Comparison of ENCODE assay signal across 22 cellular contexts in the genomic region with DNA sequence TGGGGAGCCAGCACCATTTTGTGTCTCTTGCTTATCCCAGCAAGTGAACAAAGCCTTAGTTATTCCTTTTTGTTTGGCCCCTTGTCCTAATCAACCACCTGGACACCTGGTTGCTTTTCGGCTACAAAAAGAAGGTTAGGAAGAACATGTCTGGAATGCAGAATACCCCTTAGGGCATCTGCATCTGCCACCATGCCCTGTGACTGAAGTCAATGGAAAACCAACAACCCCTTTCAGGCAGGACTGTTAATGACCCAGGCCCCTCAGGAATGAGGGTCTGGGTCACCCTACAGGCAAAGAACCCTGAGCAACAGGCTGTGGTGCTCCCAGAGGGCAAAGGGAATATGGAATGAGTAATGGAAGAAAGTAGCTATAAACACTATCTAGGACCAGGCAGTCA.
"Had no signal": no experiment of that assay in that cellular context is flagged by ENCODE, and none has a peak within 500 bp of the region (broad histone marks: within the 10 kb centered on the region; RNA-seq: fewer than 3 reads in every experiment).

No MANE protein-coding gene starts in this region.

- H3K4me3 ChIP-seq: colonic mucosa, esophagus squamous epithelium, lower lobe of right lung, prostate gland, right atrium auricular region, stomach, thyroid gland had no signal

- H3K27me3 ChIP-seq: colonic mucosa, esophagus squamous epithelium, neutrophil, right atrium auricular region, stomach, thyroid gland had no signal

- DNase-seq: colonic mucosa; effector CD8-positive, alpha-beta T cell; endodermal cell; erythroblast; esophagus squamous epithelium; foreskin melanocyte; hypothalamus; immature natural killer cell; left ventricle myocardium superior; lower lobe of right lung; naive B cell; stimulated activated CD4-positive, alpha-beta T cell treated with anti-CD3 and anti-CD28 coated beads, Interleukin-2, amount 100 ng/mL, for 24 hours; stimulated activated CD4-positive, alpha-beta T cell treated with anti-CD3 and anti-CD28 coated beads, Interleukin-4, amount 100 ng/mL, for 24 hours; stimulated activated naive CD4-positive, alpha-beta T cell treated with Interleukin-2 at 50 U/mL for 16 hours; stomach; thyroid gland had no signal

- H3K4me1 ChIP-seq: colonic mucosa, esophagus squamous epithelium, lower lobe of right lung, prostate gland, right atrium auricular region, stomach had no signal

- H3K27ac ChIP-seq: colonic mucosa, esophagus squamous epithelium, lower lobe of right lung, neutrophil, prostate gland, right atrium auricular region, stomach, thyroid gland had no signal

- H3K9me3 ChIP-seq: colonic mucosa, lower lobe of right lung, neutrophil, prostate gland, right atrium auricular region, thyroid gland had no signal

- ATAC-seq: left ventricle myocardium superior; lower lobe of right lung; natural killer cell treated with Interleukin-12 subunit alpha and Interleukin-12 subunit beta and Interleukin-15 and Interleukin-18, amount 100 ng/mL, for 72 hours; sciatic nerve; stimulated activated effector memory CD8-positive, alpha-beta T cell treated with anti-CD3 and anti-CD28 coated beads, Interleukin-12 subunit alpha, Interleukin-12 subunit beta, amount 100 ng/mL, for 72 hours had no signal

- H3K36me3 ChIP-seq: colonic mucosa, esophagus squamous epithelium, lower lobe of right lung, neutrophil, prostate gland, right atrium auricular region, stomach, thyroid gland had no signal
